In the genomic region with DNA sequence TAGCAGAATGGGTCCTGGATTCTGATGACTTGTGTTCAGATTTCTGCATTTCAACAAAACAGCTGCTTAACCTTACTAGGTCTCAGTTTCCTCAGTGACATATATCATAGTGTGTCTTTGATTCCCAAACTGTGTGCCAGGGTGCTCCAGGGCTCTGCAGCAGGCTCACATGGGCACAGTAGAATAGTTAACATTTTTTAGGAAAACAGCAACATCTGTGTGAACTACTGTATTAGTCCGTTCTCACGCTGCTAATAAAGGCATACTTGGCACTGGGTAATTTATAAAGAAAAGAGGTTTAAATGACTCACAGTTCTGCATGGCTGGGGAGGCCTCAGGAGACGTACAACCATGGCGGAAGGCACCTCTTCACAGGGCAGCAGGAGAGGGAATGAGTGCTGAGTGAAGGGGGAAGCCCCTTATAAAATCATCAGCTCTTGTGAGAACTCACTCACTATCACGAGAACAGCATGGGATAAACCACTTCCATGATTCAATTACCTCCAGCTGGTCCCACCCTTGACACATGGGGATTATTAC, we compare ENCODE assay signal across 27 cellular contexts.
DNase-seq lines count a peak whose midpoint lies in the region; ATAC-seq and TF ChIP-seq lines count a peak whose summit lies in the region.
"Had no signal": no experiment of that assay in that cellular context is flagged by ENCODE, and none has a peak within 500 bp of the region (broad histone marks: within the 10 kb centered on the region; RNA-seq: fewer than 3 reads in every experiment).

No MANE protein-coding gene starts in this region.

- no peak for ATAC-seq in GM18861 (IDR thresholded peaks at IDR 0.05; ENCODE audit: unreplicated experiment)
- ATAC-seq: CD8-positive, alpha-beta T cell; GM12878 had no signal

- H3K9me3 ChIP-seq in right atrium auricular region (no peaks in the 10 kb centered on the region), testis (no peaks in the 10 kb centered on the region)
- H3K9me3 ChIP-seq: Caco-2, SK-N-SH had no signal

- DNase-seq in AG10803 (ENCODE audit: low read depth) (peak; percentile 30), HK-2 (ENCODE audit: unreplicated experiment) (peak; percentile 21), epithelial cell of proximal tubule (ENCODE audit: low read depth) (peak; percentile 63), kidney epithelial cell (ENCODE audit: low read depth) (peak; percentile 48), ACHN (no peak), right atrium auricular region (ENCODE audit: low spot score) (no peak), testis (no peak)
- DNase-seq: Caco-2; CD8-positive, alpha-beta T cell; DMS 273 treated with DMSO at 0.1 percent for 48 hours; DMS79; EL; GDM1; GOT3; HCEC 1CT; IMR-90; KG1; NCI-H1092; NCI-H1417 treated with DMSO at 0.1 percent for 48 hours; NCI-H1694 treated with DMSO at 0.1 percent for 48 hours; NCI-H2081; NCI-H345; NCI-H510A treated with DMSO at 0.1 percent for 48 hours; SK-N-SH had no signal

- TF ChIP-seq CTCF in AG10803 (conservative IDR thresholded peaks at IDR 0.05; ENCODE audit: low read length) (no peak), epithelial cell of proximal tubule (conservative IDR thresholded peaks at IDR 0.05; ENCODE audit: low read depth, low read length) (no peak), kidney epithelial cell (IDR thresholded peaks at IDR 0.05; ENCODE audit: insufficient read depth, low read length, poor library complexity, severe bottlenecking) (no peak), right atrium auricular region (IDR thresholded peaks at IDR 0.05) (no peak), testis (IDR thresholded peaks at IDR 0.05) (no peak)

- H3K27me3 ChIP-seq in kidney epithelial cell (ENCODE audit: control insufficient read depth, insufficient read depth, low read length) (no peaks in the 10 kb centered on the region), right atrium auricular region (no peaks in the 10 kb centered on the region), testis (no peaks in the 10 kb centered on the region)

- in situ Hi-C loops in ACHN (cut with HindIII; ENCODE audit: low pct_ligation_motif_present, low pct_unique_long_range_greater_than_20kb, low sequenced_read_pairs), result no loop called here

- H3K36me3 ChIP-seq in kidney epithelial cell (ENCODE audit: control insufficient read depth, insufficient read depth, low read length), result no peaks in the 10 kb centered on the region
- H3K36me3 ChIP-seq in right atrium auricular region, result no peaks in the 10 kb centered on the region
- no peaks in the 10 kb centered on the region for H3K36me3 ChIP-seq in testis (ENCODE audit: low read depth, missing control alignments)

- no peaks in the 10 kb centered on the region for H3K4me1 ChIP-seq in right atrium auricular region
- no peaks in the 10 kb centered on the region for H3K4me1 ChIP-seq in testis
- H3K4me1 ChIP-seq: Caco-2 had no signal

- TF ChIP-seq POLR2A in testis (IDR thresholded peaks at IDR 0.05), result no peak

- H3K4me3 ChIP-seq in AG10803 (ENCODE audit: low read length) (no peak overlapping the region), epithelial cell of proximal tubule (ENCODE audit: low read depth, low read length) (no peak overlapping the region), kidney epithelial cell (ENCODE audit: low read depth, low read length) (no peak overlapping the region), right atrium auricular region (no peak overlapping the region), testis (no peak overlapping the region)
- H3K4me3 ChIP-seq: GM12878 had no signal

- WGBS in testis, 2 donors, result 92 to 93% methylated on average over 5 of the region's 5 CpGs

- H3K27ac ChIP-seq in right atrium auricular region (no peak overlapping the region), testis (no peak overlapping the region)
- H3K27ac ChIP-seq: C4-2B had no signal

- intact Hi-C loops in testis (cut with DNase I; ENCODE audit: low total_unique reads), result no loop called here

Comparison
In these comparisons a context has a peak if more than half of its experiments do, and no peak if none do; other contexts are left out.
1. DNase-seq: peak in AG10803 (single experiment), HK-2 (single experiment), epithelial cell of proximal tubule (single experiment) and kidney epithelial cell (single experiment); none in ACHN (single experiment), right atrium auricular region (single experiment) and testis (single experiment).